6 cellular contexts compared by ENCODE assay signal in genomic region chr10:42813989-42814687, GRCh38. TPM values are rescaled to one million over a fixed set of nuclear protein-coding genes. Genes with fewer than 3 reads are reported as not detected.
DNase-seq lines count a peak whose midpoint lies in the region; ATAC-seq, FAIRE-seq and TF ChIP-seq lines count a peak whose summit lies in the region.
"Not testable (repeated sequence)": the region's sequence is repeated elsewhere in the genome, so short reads cannot be mapped to it uniquely, and the experiment has no call there.

No MANE protein-coding gene starts in this region.

- not testable (repeated sequence) for TF ChIP-seq POLR2A in K562 (conservative IDR thresholded peaks at IDR 0.05)

- not testable (repeated sequence) for H3K79me2 ChIP-seq in H9 (ENCODE audit: insufficient read depth, low read length)
- peaks cover 19% of the 10 kb centered on the region for H3K79me2 ChIP-seq in K562 (ENCODE audit: control insufficient read depth, insufficient read depth, low read length)

- H3K27ac Mint-ChIP-seq in H9 = peak overlapping the region in 2 of 3 experiments; percentile 3 to 80; a peak in 3 of 7 replicates

- not testable (repeated sequence) for TF ChIP-seq EP300 in K562 (IDR thresholded peaks at IDR 0.05; ENCODE audit: low read length)

- not testable (repeated sequence) for H3K9ac ChIP-seq in H9 (ENCODE audit: extremely low read depth, insufficient read length, low read length); K562 (ENCODE audit: insufficient read depth in 1 of 2, low read depth in 2 of 2, low read length in 2 of 2)

- not testable (repeated sequence) for H3K79me1 ChIP-seq in H9 (ENCODE audit: insufficient read depth, low read depth, low read length, poor library complexity, severe bottlenecking)

- CTCF ChIA-PET in K562 (lab: Yijun Ruan, JAX; ENCODE audit: low intra/inter-chr PET ratio) = not testable (repeated sequence)

- H2BK15ac ChIP-seq in H9 (ENCODE audit: low read depth, low read length) = not testable (repeated sequence)

- DNase-seq in H9; activated T-cell treated with anti-CD3 and anti-CD28 coated beads, Interleukin-2, amount 50 U/mL, for 4 hours; K562 (ENCODE audit: extremely low read depth in 1 of 4, low spot score in 3 of 4): not testable (repeated sequence)
- DNase-seq in RKO (ENCODE audit: low spot score) (peak; percentile 42), fibroblast of mammary gland (ENCODE audit: low read depth) (peak; percentile 15)

- not testable (repeated sequence) for H3K9me3 ChIP-seq in H9 (ENCODE audit: control insufficient read depth, low read depth, low read length); K562 (replicated peaks; ENCODE audit: control insufficient read depth, insufficient read depth, low read depth, low read length)

- not testable (repeated sequence) for H3K18ac ChIP-seq in H9 (ENCODE audit: insufficient read length, low read depth, low read length)

- H3K9me1 ChIP-seq in K562 (ENCODE audit: control insufficient read depth, insufficient read depth, low read length) = not testable (repeated sequence)

- not testable (repeated sequence) for H3K4me1 ChIP-seq in H9 (ENCODE audit: insufficient read depth, low read length); K562 (replicated peaks in 1 of 2; ENCODE audit: control insufficient read depth in 2 of 2, insufficient read depth in 2 of 2, low read length in 2 of 2)

- not testable (repeated sequence) for H3K27me3 ChIP-seq in H9 (ENCODE audit: insufficient read depth, low read length); K562 (ENCODE audit: control insufficient read depth in 2 of 2, insufficient read depth in 2 of 2, low read length in 2 of 2)

- H3K4me3 Mint-ChIP-seq in H9 = not testable (repeated sequence)
- peak overlapping the region; percentile 19 for H3K4me3 Mint-ChIP-seq in activated T-cell treated with anti-CD3 and anti-CD28 coated beads, Interleukin-2, amount 50 U/mL, for 4 hours

- H3K4me3 ChIP-seq in K562; fibroblast of mammary gland (ENCODE audit: control insufficient read depth, low read depth, low read length): not testable (repeated sequence)

- not testable (repeated sequence) for H2BK12ac ChIP-seq in H9 (ENCODE audit: insufficient read length, low read depth, low read length)

- not testable (repeated sequence) for H2AK5ac ChIP-seq in H9 (ENCODE audit: insufficient read length, low read length)

- no CpG with 5 or more reads among the region's 5 CpGs for WGBS in H9 (ENCODE audit: extremely low coverage, insufficient read length, low lambda C conversion rate)
- 76% methylated on average over 5 of the region's 5 CpGs for WGBS in K562 (ENCODE audit: insufficient coverage, low coverage, missing lambda C conversion rate)

- not testable (repeated sequence) for H4K91ac ChIP-seq in H9 (ENCODE audit: insufficient read length, low read depth, low read length)

- not testable (repeated sequence) for H3K4me2 ChIP-seq in H9 (ENCODE audit: insufficient read depth, insufficient read length, low read length); K562 (ENCODE audit: insufficient read depth, low read length)

- H4K8ac ChIP-seq in H9 (replicated peaks; ENCODE audit: insufficient read length, low read depth, low read length) = not testable (repeated sequence)

- H3K23ac ChIP-seq in H9 (ENCODE audit: insufficient read length, low read depth, low read length) = not testable (repeated sequence)

- not testable (repeated sequence) for H2BK120ac ChIP-seq in H9 (ENCODE audit: low read depth, low read length, poor library complexity, severe bottlenecking)

- H3K9me3 Mint-ChIP-seq in H9 = peaks cover 16 to 23% of the 10 kb centered on the region in 2 experiments
- peaks cover 15% of the 10 kb centered on the region for H3K9me3 Mint-ChIP-seq in activated T-cell treated with anti-CD3 and anti-CD28 coated beads, Interleukin-2, amount 50 U/mL, for 4 hours

- POLR2A ChIA-PET in K562 (lab: Yijun Ruan, JAX) = not testable (repeated sequence)

- not testable (repeated sequence) for H3K23me2 ChIP-seq in H9 (ENCODE audit: insufficient read length, low read depth, low read length, poor library complexity, severe bottlenecking)

- not testable (repeated sequence) for H2BK20ac ChIP-seq in H9 (ENCODE audit: low read depth, low read length, poor library complexity, severe bottlenecking)

- H3K14ac ChIP-seq in H9 (ENCODE audit: insufficient read depth, low read length) = not testable (repeated sequence)

- peaks cover 52 to 74% of the 10 kb centered on the region in 2 experiments for H3K4me1 Mint-ChIP-seq in H9
- H3K4me1 Mint-ChIP-seq in activated T-cell treated with anti-CD3 and anti-CD28 coated beads, Interleukin-2, amount 50 U/mL, for 4 hours (ENCODE audit: low read depth) = peaks cover 19% of the 10 kb centered on the region

- not testable (repeated sequence) for H2BK5ac ChIP-seq in H9 (ENCODE audit: insufficient read length, low read length)

- H3T11ph ChIP-seq in H9 (ENCODE audit: low read length) = not testable (repeated sequence)

- peaks cover 63 to 68% (median 63%) of the 10 kb centered on the region in 3 experiments for H3K36me3 Mint-ChIP-seq in H9 (ENCODE audit: insufficient read depth in 1 of 3, low read depth in 3 of 3)
- peaks cover 82% of the 10 kb centered on the region for H3K36me3 Mint-ChIP-seq in activated T-cell treated with anti-CD3 and anti-CD28 coated beads, Interleukin-2, amount 50 U/mL, for 4 hours (ENCODE audit: insufficient read depth)

- H4K20me1 ChIP-seq in H9 (ENCODE audit: control insufficient read depth, insufficient read depth, insufficient read length); K562 (replicated peaks; ENCODE audit: control insufficient read depth, insufficient read depth, low read length): not testable (repeated sequence)

- intact Hi-C loops in K562 (cut with micrococcal nuclease) = not testable (repeated sequence)

- not testable (repeated sequence) for H4K5ac ChIP-seq in H9 (ENCODE audit: insufficient read length, low read depth, low read length)

- TF ChIP-seq RAD21 in K562 (CRISPR knock-in tag; conservative IDR thresholded peaks at IDR 0.05 in 1 of 2, IDR thresholded peaks at IDR 0.05 in 1 of 2) = not testable (repeated sequence)

- H3K27me3 Mint-ChIP-seq in H9 (ENCODE audit: low read depth); activated T-cell treated with anti-CD3 and anti-CD28 coated beads, Interleukin-2, amount 50 U/mL, for 4 hours (ENCODE audit: low read depth): not testable (repeated sequence)

- in situ Hi-C loops in K562 (cut with MboI) = not testable (repeated sequence)

- peaks cover 80% of the 10 kb centered on the region for H3K36me3 ChIP-seq in K562 (ENCODE audit: control insufficient read depth, insufficient read depth, low read length)

- not testable (repeated sequence) for H3K4ac ChIP-seq in H9 (ENCODE audit: low read depth, low read length)

- H3K27ac ChIP-seq in H9 (ENCODE audit: insufficient read length, low read depth, low read length); K562 (ENCODE audit: extremely low read depth, low read depth, low read length): not testable (repeated sequence)

- not testable (repeated sequence) for FAIRE-seq in K562 (lab: Jason Lieb, UNC)
- peak; percentile 18 for FAIRE-seq in colon (lab: Jason Lieb, UNC)

- H3K56ac ChIP-seq in H9 (ENCODE audit: insufficient read length, low read depth, low read length) = not testable (repeated sequence)

- TF ChIP-seq CTCF in H9 (conservative IDR thresholded peaks at IDR 0.05); K562 (IDR thresholded peaks at IDR 0.05 in 2 of 3, conservative IDR thresholded peaks at IDR 0.05 in 1 of 3; ENCODE audit: insufficient read depth in 2 of 3, low read depth in 1 of 3, low read length in 3 of 3); fibroblast of mammary gland (conservative IDR thresholded peaks at IDR 0.05; ENCODE audit: control insufficient read depth, insufficient read depth, low read depth, low read length): not testable (repeated sequence)

- H2AFZ ChIP-seq in H9 (ENCODE audit: low read length); K562 (ENCODE audit: low read depth, low read length): not testable (repeated sequence)

- not testable (repeated sequence) for BruUV-seq in K562 (replicated peaks; lab: Mats Ljungman, UMichigan)

- ATAC-seq in activated T-cell treated with anti-CD3 and anti-CD28 coated beads, Interleukin-2, amount 50 U/mL, for 4 hours; K562: not testable (repeated sequence)

TF ChIP-seq in K562, 482 proteins besides CTCF, POLR2A, EP300 and RAD21:
- TF ChIP-seq ZNF316 (IDR thresholded peaks at IDR 0.05) = peak; percentile 55; the same call in 1 of the 2 replicates

RNA-seq across cellular contexts. Expression of gene BMS1, which starts 31.5 kb away (rescaled TPM):
- total RNA-seq in H9 (2021) = 42.8 and 44.2 TPM in 2 replicates
- total RNA-seq in activated T-cell treated with anti-CD3 and anti-CD28 coated beads, Interleukin-2, amount 50 U/mL, for 4 hours = 10 to 100 TPM; 57.3 to 64.4 (median 58.6) TPM
- total RNA-seq in K562 (2011; cell fraction: chromatin; rRNA removed; ENCODE audit: low replicate concordance) = 13.1 and 30.2 TPM in 2 replicates
- total RNA-seq in K562 (2011; cell fraction: nucleolus; rRNA removed) = 8.0 and 9.3 TPM in 2 replicates
- total RNA-seq in K562 (2011; cell fraction: nucleoplasm; rRNA removed) = 12.4 and 12.9 TPM in 2 replicates
- 36.4 and 37.0 TPM in 2 replicates for total RNA-seq in K562 (2014; rRNA removed)
- 46.9 and 51.6 TPM in 2 replicates for total RNA-seq in K562 (2014; rRNA removed; fragmentation: Illumina TruSeq; extraction: Trizol)
- total RNA-seq in K562 (2015; rRNA removed; fragmentation: Illumina TruSeq; extraction: Trizol) = 42.8 and 44.9 TPM in 2 replicates
- total RNA-seq in K562 (2021) = 26.8 and 32.7 TPM in 2 replicates
- 9.1 and 13.0 TPM in 2 replicates for polyA plus RNA-seq in K562 (2011; rRNA removed)
- polyA plus RNA-seq in K562 (2011; cell fraction: cytosol; rRNA removed) = 2.9 and 5.6 TPM in 2 replicates
- 9.9 and 10.5 TPM in 2 replicates for polyA plus RNA-seq in K562 (2011; cell fraction: nucleus; rRNA removed)
- 12.8 and 27.5 TPM in 2 replicates for polyA plus RNA-seq in K562 (2012)
- polyA plus RNA-seq in K562 (2014; fragmentation: Illumina TruSeq; extraction: Trizol) = 34.8 and 40.8 TPM in 2 replicates
- polyA plus RNA-seq in K562 (2014; fragmentation: Nextera tagmentation; extraction: Ambion mirVana) = 10 to 100 TPM; 11.1 to 25.7 TPM
- polyA plus RNA-seq in K562 (2014; rRNA removed) = 27.1 and 30.5 TPM in 2 replicates
- 30.2 and 32.3 TPM in 2 replicates for polyA minus RNA-seq in K562 (2011; rRNA and poly(A)+ RNA removed)
- 13.2 and 14.9 TPM in 2 replicates for polyA minus RNA-seq in K562 (2011; cell fraction: cytosol; rRNA and poly(A)+ RNA removed)
- 9.0 and 19.2 TPM in 2 replicates for polyA minus RNA-seq in K562 (2011; cell fraction: nucleus; rRNA and poly(A)+ RNA removed)
